In genomic region chr11:68839953-68840641, GRCh38 we compare ENCODE assay signal across 8 cellular contexts. TPM values are rescaled to one million over a fixed set of nuclear protein-coding genes. Genes with fewer than 3 reads are reported as not detected.
A peak's percentile ranks its signal among the peaks of the same experiment; 100 is the strongest.
DNase-seq lines count a peak whose midpoint lies in the region; ATAC-seq, FAIRE-seq and TF ChIP-seq lines count a peak whose summit lies in the region.

No MANE protein-coding gene starts in this region.

- no peaks in the 10 kb centered on the region for H3K9me3 Mint-ChIP-seq in stimulated activated naive CD8-positive, alpha-beta T cell treated with anti-CD3 and anti-CD28 coated beads, Interleukin-15, Interleukin-2, amounts not matched to agents 100 ng/mL and 50 ng/mL, for 24 hours

- H3K27me3 ChIP-seq in subcutaneous abdominal adipose tissue (ENCODE audit: control insufficient read depth in 5 of 5, insufficient read depth in 4 of 5, low read length in 5 of 5): peaks cover 0 to 16% (median 8%) of the 10 kb centered on the region in 5 donors

- ATAC-seq in stimulated activated naive CD8-positive, alpha-beta T cell treated with anti-CD3 and anti-CD28 coated beads, Interleukin-15, Interleukin-2, amounts not matched to agents 100 U/mL and 50 U/mL, for 24 hours: no peak
- no peak for ATAC-seq in HG02610 (IDR thresholded peaks at IDR 0.05; ENCODE audit: unreplicated experiment)

- no peaks in the 10 kb centered on the region for H3K36me3 ChIP-seq in kidney (ENCODE audit: control insufficient read depth in 1 of 2, insufficient read depth in 2 of 2, low read length in 2 of 2)
- no peaks in the 10 kb centered on the region for H3K36me3 ChIP-seq in subcutaneous abdominal adipose tissue (ENCODE audit: control insufficient read depth in 5 of 5, insufficient read depth in 5 of 5, low read length in 5 of 5)

- intact Hi-C loops in kidney (cut with DNase I): no loop called here

- no peak for DNase-seq in stimulated activated naive CD8-positive, alpha-beta T cell treated with anti-CD3 and anti-CD28 coated beads, Interleukin-15, Interleukin-2, amounts not matched to agents 100 U/mL and 50 U/mL, for 24 hours
- DNase-seq in NCI-H345 (lab: John Stamatoyannopoulos, UW): peak; percentile 45
- no peak for DNase-seq in kidney
- DNase-seq in SKM-1 treated with dmso at 0.1 percent for 144 hours (lab: John Stamatoyannopoulos, UW; ENCODE audit: unreplicated experiment): no peak

- H3K9ac ChIP-seq in kidney (ENCODE audit: low read length in 2 of 2) (peak overlapping the region; percentile 65 to 93), subcutaneous abdominal adipose tissue (ENCODE audit: low read length in 5 of 5) (peak overlapping the region; percentile 35 to 84 (median 70))

- H3K36me3 Mint-ChIP-seq in stimulated activated naive CD8-positive, alpha-beta T cell treated with anti-CD3 and anti-CD28 coated beads, Interleukin-15, Interleukin-2, amounts not matched to agents 100 ng/mL and 50 ng/mL, for 24 hours (ENCODE audit: low read depth): no peaks in the 10 kb centered on the region

- H3K27ac ChIP-seq in angular gyrus (ENCODE audit: low read depth, low read length): peak overlapping the region; percentile 78
- peak overlapping the region; percentile 99 to 100 for H3K27ac ChIP-seq in kidney (ENCODE audit: low read depth in 2 of 2, low read length in 2 of 2)
- H3K27ac ChIP-seq in subcutaneous abdominal adipose tissue (ENCODE audit: low read depth, low read length): peak overlapping the region; percentile 93

- peaks cover 69% of the 10 kb centered on the region for H3K4me1 Mint-ChIP-seq in stimulated activated naive CD8-positive, alpha-beta T cell treated with anti-CD3 and anti-CD28 coated beads, Interleukin-15, Interleukin-2, amounts not matched to agents 100 ng/mL and 50 ng/mL, for 24 hours (ENCODE audit: low read depth)

- TF ChIP-seq CTCF in kidney (IDR thresholded peaks at IDR 0.05; ENCODE audit: borderline replicate concordance, extremely low read depth, insufficient read depth): no peak

- H3K4me3 ChIP-seq in kidney (ENCODE audit: low read length in 2 of 2) (peak overlapping the region; percentile 59 to 64), subcutaneous abdominal adipose tissue (ENCODE audit: low read depth in 1 of 5, low read length in 5 of 5) (peak overlapping the region; percentile 54 to 82 (median 81))

- H3K27me3 Mint-ChIP-seq in stimulated activated naive CD8-positive, alpha-beta T cell treated with anti-CD3 and anti-CD28 coated beads, Interleukin-15, Interleukin-2, amounts not matched to agents 100 ng/mL and 50 ng/mL, for 24 hours: no peaks in the 10 kb centered on the region

- peak overlapping the region; percentile 93 for H3K27ac Mint-ChIP-seq in stimulated activated naive CD8-positive, alpha-beta T cell treated with anti-CD3 and anti-CD28 coated beads, Interleukin-15, Interleukin-2, amounts not matched to agents 100 ng/mL and 50 ng/mL, for 24 hours

- H3K4me3 Mint-ChIP-seq in stimulated activated naive CD8-positive, alpha-beta T cell treated with anti-CD3 and anti-CD28 coated beads, Interleukin-15, Interleukin-2, amounts not matched to agents 100 ng/mL and 50 ng/mL, for 24 hours: peak overlapping the region; percentile 85

- H3K9me3 ChIP-seq in kidney (ENCODE audit: control insufficient read depth in 1 of 2, low read length in 2 of 2) (no peaks in the 10 kb centered on the region), subcutaneous abdominal adipose tissue (ENCODE audit: control insufficient read depth in 5 of 5, low read length in 5 of 5) (no peaks in the 10 kb centered on the region)

- no peak for FAIRE-seq in kidney (lab: Jason Lieb, UNC)

- H3K4me1 ChIP-seq in kidney (ENCODE audit: control insufficient read depth in 1 of 2, insufficient read depth in 1 of 2, low read depth in 1 of 2, low read length in 2 of 2): peaks cover 35 to 48% of the 10 kb centered on the region in 2 donors
- peaks cover 2 to 93% (median 76%) of the 10 kb centered on the region in 5 donors for H3K4me1 ChIP-seq in subcutaneous abdominal adipose tissue (ENCODE audit: control insufficient read depth in 5 of 5, insufficient read depth in 5 of 5, low read length in 5 of 5)

RNA-seq across cellular contexts. Expression of gene CPT1A, which starts 1.6 kb away (rescaled TPM):
- 61.5 TPM for total RNA-seq in kidney
- 51.3 TPM for polyA plus RNA-seq in kidney (ENCODE audit: insufficient read depth, low read depth, low replicate concordance)
